Comparison of ENCODE assay signal across 1 cellular context in the genomic region with DNA sequence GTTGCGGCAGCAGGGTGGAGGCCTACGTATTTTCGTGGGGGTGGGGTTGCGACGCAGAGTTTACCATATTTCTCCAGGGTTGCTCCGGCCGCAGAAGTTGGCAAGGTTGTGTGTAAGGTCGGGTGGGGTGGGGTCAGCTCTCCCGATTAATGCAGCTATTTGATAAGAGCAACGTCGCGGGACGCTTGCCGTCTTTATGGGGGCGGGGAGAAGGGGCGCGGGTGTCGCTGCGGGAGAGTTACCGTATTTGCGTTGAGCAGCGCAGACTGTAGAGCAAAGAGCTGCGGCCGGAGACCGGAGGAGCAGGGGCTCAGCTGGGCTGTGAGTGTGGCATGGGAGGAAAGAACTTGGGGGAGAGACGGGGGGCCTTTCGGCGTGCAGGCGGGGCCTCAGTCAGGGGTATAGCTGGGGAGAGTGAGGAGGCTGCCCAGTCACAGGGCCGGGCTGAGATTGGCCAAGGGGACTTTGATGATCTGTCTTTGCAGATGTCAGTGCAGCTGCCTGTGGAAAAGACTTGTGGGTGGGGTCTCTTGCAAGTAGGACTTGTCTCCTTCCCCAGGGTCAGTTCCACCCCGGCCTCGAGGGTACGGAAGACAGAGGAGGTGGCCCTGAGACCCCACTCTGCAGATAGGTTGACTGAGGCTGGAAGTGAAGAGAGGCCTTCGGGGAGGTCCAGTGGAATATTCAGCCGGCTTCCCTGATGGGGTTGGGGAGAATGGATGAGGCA.
TF ChIP-seq lines count a peak whose summit lies in the region.

No MANE protein-coding gene starts in this region.

TF ChIP-seq in endothelial cell of umbilical vein, 7 proteins besides CTCF, POLR2A, EP300 and RAD21 (continued from another document):
- TF ChIP-seq EZH2 (IDR thresholded peaks at IDR 0.05; ENCODE audit: borderline replicate concordance, low read depth, low read length, severe bottlenecking) (no peak), MYC (IDR thresholded peaks at IDR 0.05; ENCODE audit: low read depth, low read length) (no peak), MAX (IDR thresholded peaks at IDR 0.05; ENCODE audit: insufficient read depth, insufficient read length) (no peak), FOS (IDR thresholded peaks at IDR 0.05; ENCODE audit: borderline replicate concordance, insufficient read depth, low read length) (no peak), POLR2AphosphoS5 (IDR thresholded peaks at IDR 0.05; ENCODE audit: insufficient read depth, low read depth, low read length) (no peak)
